In the genomic region with DNA sequence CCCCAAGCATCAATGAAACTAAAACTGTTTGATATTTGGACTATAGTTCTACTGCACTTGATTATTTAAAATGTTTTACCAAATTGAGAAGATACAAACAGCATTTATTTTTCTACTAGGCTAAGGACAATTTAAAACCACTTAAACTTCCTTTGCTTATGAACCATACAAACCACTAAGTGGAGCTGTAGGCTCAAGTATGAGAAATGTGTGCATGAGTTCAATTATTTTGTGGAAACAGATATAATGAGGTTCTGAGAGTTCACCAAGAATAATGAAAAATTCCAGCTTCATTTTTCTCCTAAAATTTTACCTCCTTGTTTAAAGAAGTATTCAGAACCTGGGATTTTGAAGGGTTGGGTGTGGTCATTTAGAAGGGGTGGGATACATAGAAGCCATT, we compare ENCODE assay signal across 11 cellular contexts.
DNase-seq lines count a peak whose midpoint lies in the region; ATAC-seq and TF ChIP-seq lines count a peak whose summit lies in the region.
"Had no signal": no experiment of that assay in that cellular context is flagged by ENCODE, and none has a peak within 500 bp of the region (broad histone marks: within the 10 kb centered on the region; RNA-seq: fewer than 3 reads in every experiment).

No MANE protein-coding gene starts in this region.

- TF ChIP-seq CTCF in NB4 (IDR thresholded peaks at IDR 0.05; ENCODE audit: low read depth, low read length) (no peak), choroid plexus epithelial cell (conservative IDR thresholded peaks at IDR 0.05; ENCODE audit: low read depth, low read length) (peak; percentile 32)

- TF ChIP-seq POLR2A in NB4 (IDR thresholded peaks at IDR 0.05; ENCODE audit: extremely low read depth, insufficient read length), result no peak

- no peak for ATAC-seq in HG02571 (IDR thresholded peaks at IDR 0.05; ENCODE audit: unreplicated experiment)
- no peak for ATAC-seq in esophagus mucosa
- ATAC-seq: T-helper 17 cell had no signal

- H3K4me3 ChIP-seq in NB4 (ENCODE audit: low read depth, low read length) (no peak overlapping the region), choroid plexus epithelial cell (ENCODE audit: low read depth, low read length) (no peak overlapping the region)
- H3K4me3 ChIP-seq: MG63 had no signal

- peak; percentile 0 for DNase-seq in DMS 273 treated with DMSO at 0.1 percent for 48 hours (lab: John Stamatoyannopoulos, UW)
- peak; percentile 5 for DNase-seq in NB4 (ENCODE audit: low read depth)
- DNase-seq in choroid plexus epithelial cell (ENCODE audit: low read depth), result peak; percentile 40
- peak; percentile 2 for DNase-seq in midbrain (lab: John Stamatoyannopoulos, UW)
- DNase-seq in dermis blood vessel endothelial cell, result no peak
- no peak for DNase-seq in NCI-H2196 treated with DMSO at 0.1 percent for 48 hours (lab: John Stamatoyannopoulos, UW; ENCODE audit: unreplicated experiment)
- DNase-seq: CD4-positive, alpha-beta memory T cell; MG63; T-helper 17 cell had no signal

Comparison
In these comparisons a context has a peak if more than half of its experiments do, and no peak if none do; other contexts are left out.
1. DNase-seq: peak in DMS 273 treated with DMSO at 0.1 percent for 48 hours (single experiment), NB4 (single experiment), choroid plexus epithelial cell (single experiment) and midbrain (single experiment); none in dermis blood vessel endothelial cell (single experiment) and NCI-H2196 treated with DMSO at 0.1 percent for 48 hours (single experiment).